In the genomic region with DNA sequence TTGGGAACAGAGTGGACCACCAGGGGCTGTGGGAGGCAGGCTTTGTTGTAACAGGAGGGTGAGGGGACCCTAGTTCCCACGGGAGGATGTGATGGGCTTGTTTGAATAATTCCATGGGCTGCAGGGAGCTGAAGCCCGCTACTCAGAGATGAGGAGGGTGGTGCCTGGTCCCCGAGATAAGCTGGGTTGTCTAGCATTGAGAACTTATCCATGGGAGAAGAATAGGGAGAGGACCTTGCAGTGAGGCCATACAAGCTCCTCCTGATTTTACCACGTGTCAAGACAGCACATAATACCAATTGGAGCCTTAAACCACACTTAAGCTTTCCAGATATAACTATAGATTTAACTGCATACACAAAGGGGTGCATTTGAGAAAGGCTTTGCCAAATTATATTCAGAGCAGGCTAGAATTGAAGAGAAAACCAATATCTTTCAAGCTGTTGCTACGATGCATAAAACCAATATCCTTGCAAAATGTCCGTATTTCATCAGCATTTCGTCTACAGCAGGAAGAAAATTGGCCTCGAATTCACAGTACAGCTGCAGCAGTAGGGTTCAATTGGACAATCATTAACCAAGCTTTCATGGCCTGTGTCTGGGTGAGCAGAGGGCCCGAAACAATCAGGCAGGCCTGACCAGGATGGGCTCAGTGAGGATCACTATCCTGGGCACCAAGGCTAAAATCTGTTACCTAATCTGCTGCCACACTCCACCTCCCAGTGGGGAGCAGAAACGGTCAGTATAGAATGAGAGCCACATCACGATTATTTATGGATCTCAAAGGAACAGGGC, we compare ENCODE assay signal across 7 cellular contexts.
"Had no signal": no experiment of that assay in that cellular context is flagged by ENCODE, and none has a peak within 500 bp of the region (broad histone marks: within the 10 kb centered on the region; RNA-seq: fewer than 3 reads in every experiment).

No MANE protein-coding gene starts in this region.

- FAIRE-seq: HepG2, HTR-8/SVneo had no signal

- H3K27ac ChIP-seq: HL-60, KMS-11 had no signal

- H3K9ac ChIP-seq: KMS-11 had no signal

- H3K4me2 ChIP-seq: KMS-11 had no signal

- DNase-seq: IMR-90, KBM-7, KG1 had no signal

- ATAC-seq: HepG2 had no signal
